Comparison of ENCODE assay signal across 8 cellular contexts in genomic region chr9:136138566-136138965, GRCh38. TPM values are rescaled to one million over a fixed set of nuclear protein-coding genes. Genes with fewer than 3 reads are reported as not detected.
A peak's percentile ranks its signal among the peaks of the same experiment; 100 is the strongest.
DNase-seq lines count a peak whose midpoint lies in the region; ATAC-seq, FAIRE-seq and TF ChIP-seq lines count a peak whose summit lies in the region.

No MANE protein-coding gene starts in this region.

- intact Hi-C loops in Panc1 (cut with micrococcal nuclease; ENCODE audit: unreplicated experiment) = no loop called here
- intact Hi-C loops in endothelial cell of umbilical vein (cut with micrococcal nuclease) = no loop called here
- intact Hi-C loops in transverse colon (cut with DNase I; ENCODE audit: low total_unique reads) = no loop called here

- TF ChIP-seq CTCF in BE2C (IDR thresholded peaks at IDR 0.05; ENCODE audit: low read depth, low read length) = peak; percentile 64
- TF ChIP-seq CTCF in GM13977 (IDR thresholded peaks at IDR 0.05; ENCODE audit: extremely low read depth, insufficient read depth, missing control alignments) = peak; percentile 40
- TF ChIP-seq CTCF in Panc1 (IDR thresholded peaks at IDR 0.05) = peak; percentile 72
- peak; percentile 25 to 52 for TF ChIP-seq CTCF in endothelial cell of umbilical vein (IDR thresholded peaks at IDR 0.05; ENCODE audit: extremely low read depth in 1 of 2, insufficient read depth in 1 of 2, low read depth in 1 of 2, low read length in 2 of 2)
- peak in 4 of 5 experiments; percentile 21 to 40 (median 26) for TF ChIP-seq CTCF in transverse colon (IDR thresholded peaks at IDR 0.05)

- no peaks in the 10 kb centered on the region for H3K9me1 ChIP-seq in endothelial cell of umbilical vein (replicated peaks; ENCODE audit: control insufficient read depth, extremely low read depth, insufficient read depth, low read length)

- no peaks in the 10 kb centered on the region for H3K79me2 ChIP-seq in endothelial cell of umbilical vein (ENCODE audit: control insufficient read depth, insufficient read depth, low read length)

- no peak overlapping the region for H3K4me3 ChIP-seq in BE2C (ENCODE audit: low read depth, low read length)
- no peak overlapping the region for H3K4me3 ChIP-seq in Panc1 (ENCODE audit: low read depth in 2 of 2, low read length in 2 of 2)
- H3K4me3 ChIP-seq in endothelial cell of umbilical vein (replicated peaks in 1 of 3; ENCODE audit: insufficient read depth in 1 of 3, low read depth in 1 of 3, low read length in 3 of 3) = no peak overlapping the region
- H3K4me3 ChIP-seq in transverse colon = no peak overlapping the region

- dilution Hi-C loops in endothelial cell of umbilical vein (cut with MboI; ENCODE audit: extremely low pct_ligation_motif_present, low sequenced_read_pairs) = no loop called here

- H3K4me2 ChIP-seq in endothelial cell of umbilical vein (ENCODE audit: insufficient read depth, low read length) = no peak overlapping the region

- H3K36me3 ChIP-seq in BE2C (no peaks in the 10 kb centered on the region), Panc1 (ENCODE audit: control insufficient read depth, insufficient read depth, low read length) (no peaks in the 10 kb centered on the region), endothelial cell of umbilical vein (ENCODE audit: control insufficient read depth in 2 of 2, extremely low read depth in 1 of 2, insufficient read depth in 2 of 2, low read length in 2 of 2) (no peaks in the 10 kb centered on the region), transverse colon (no peaks in the 10 kb centered on the region)

- WGBS in transverse colon (ENCODE audit: low coverage in 1 of 2), 2 donors = 19% methylated on average over 9 of the region's 9 CpGs; no CpG with 5 or more reads in 1 of the 2 donors

- ATAC-seq in Panc1 (no peak), GM18520 (IDR thresholded peaks at IDR 0.05; ENCODE audit: unreplicated experiment) (no peak), HG03025 (IDR thresholded peaks at IDR 0.05; ENCODE audit: low FRiP score, unreplicated experiment) (no peak)

- H3K9ac ChIP-seq in endothelial cell of umbilical vein (replicated peaks; ENCODE audit: extremely low read depth, insufficient read depth, low read length) = no peak overlapping the region

- CTCF ChIA-PET in Panc1 (lab: Charles Lee) = no interaction called here
- CTCF ChIA-PET in endothelial cell of umbilical vein (lab: Charles Lee) = interaction anchor here (0.7 to 2.3 kb wide), 8 partner anchors 9 to 140 kb away, joined by 3 to 8 read pairs (median 6); no protein-coding TSS in a partner anchor

- no TSS peak for BruUV-seq in Panc1 (replicated peaks; lab: Mats Ljungman, UMichigan)
- BruUV-seq in endothelial cell of umbilical vein (replicated peaks; lab: Mats Ljungman, UMichigan) = no TSS peak

- H3K27ac ChIP-seq in Panc1 (ENCODE audit: low read length) (no peak overlapping the region), endothelial cell of umbilical vein (ENCODE audit: insufficient read depth, low read depth, low read length) (no peak overlapping the region), transverse colon (no peak overlapping the region)

- H4K20me1 ChIP-seq in endothelial cell of umbilical vein (replicated peaks; ENCODE audit: control insufficient read depth, extremely low read depth, insufficient read depth, low read length) = no peaks in the 10 kb centered on the region

- FAIRE-seq in endothelial cell of umbilical vein (lab: Jason Lieb, UNC) = no peak

- H3K4me1 ChIP-seq in BE2C = no peaks in the 10 kb centered on the region; the same call in 1 of the 2 replicates
- H3K4me1 ChIP-seq in Panc1 (ENCODE audit: control insufficient read depth, insufficient read depth, low read length) = peaks cover 4% of the 10 kb centered on the region; the same call in 1 of the 2 replicates
- peaks cover 1% of the 10 kb centered on the region for H3K4me1 ChIP-seq in endothelial cell of umbilical vein (ENCODE audit: control insufficient read depth, extremely low read depth, insufficient read depth, low read length)
- H3K4me1 ChIP-seq in transverse colon = peaks cover 0 to 4% (median 3%) of the 10 kb centered on the region in 4 donors

- no peaks in the 10 kb centered on the region for H3K9me3 ChIP-seq in BE2C
- no peaks in the 10 kb centered on the region for H3K9me3 ChIP-seq in Panc1 (ENCODE audit: control insufficient read depth, insufficient read depth, low read depth, low read length)
- no peaks in the 10 kb centered on the region for H3K9me3 ChIP-seq in endothelial cell of umbilical vein (replicated peaks; ENCODE audit: control insufficient read depth, insufficient read depth, low read length)
- H3K9me3 ChIP-seq in transverse colon = no peaks in the 10 kb centered on the region

- DNase-seq in BE2C = peak; percentile 63
- no peak for DNase-seq in GM13977 (ENCODE audit: low spot score)
- DNase-seq in Panc1 (ENCODE audit: low read depth, low spot score) = no peak
- peak; percentile 21 for DNase-seq in endothelial cell of umbilical vein (ENCODE audit: low read depth, low spot score)
- peak; percentile 34 for DNase-seq in transverse colon
- DNase-seq in cortex of kidney (lab: John Stamatoyannopoulos, UW) = no peak

- POLR2A ChIA-PET in Panc1 (lab: Charles Lee) (no interaction called here), endothelial cell of umbilical vein (lab: Charles Lee) (no interaction called here)

- no peak for TF ChIP-seq POLR2A in endothelial cell of umbilical vein (IDR thresholded peaks at IDR 0.05; ENCODE audit: low read depth, low read length)
- TF ChIP-seq POLR2A in transverse colon (IDR thresholded peaks at IDR 0.05) = no peak

- peaks cover 20% of the 10 kb centered on the region for H3K27me3 ChIP-seq in BE2C
- H3K27me3 ChIP-seq in Panc1 (ENCODE audit: control insufficient read depth, insufficient read depth, low read length) = no peaks in the 10 kb centered on the region
- peaks cover 11 to 12% of the 10 kb centered on the region in 2 experiments for H3K27me3 ChIP-seq in endothelial cell of umbilical vein (ENCODE audit: control insufficient read depth in 2 of 2, insufficient read depth in 2 of 2, low read length in 2 of 2)
- peaks cover 76% of the 10 kb centered on the region for H3K27me3 ChIP-seq in transverse colon

- TF ChIP-seq EP300 in transverse colon (IDR thresholded peaks at IDR 0.05; ENCODE audit: low read depth) = no peak

- H2AFZ ChIP-seq in endothelial cell of umbilical vein (ENCODE audit: low read depth, low read length) = no peak overlapping the region

- in situ Hi-C loops in GM13977 (cut with MboI; ENCODE audit: low pct_unique_long_range_greater_than_20kb, low sequenced_read_pairs, unreplicated experiment) (no loop called here), Panc1 (cut with HindIII; ENCODE audit: low pct_unique_long_range_greater_than_20kb, low sequenced_read_pairs) (no loop called here), transverse colon (cut with MboI; ENCODE audit: low pct_ligation_motif_present in 1 of 4, low pct_unique_long_range_greater_than_20kb in 1 of 4, low sequenced_read_pairs in 3 of 4) (no loop called here)

TF ChIP-seq in endothelial cell of umbilical vein, 7 proteins besides CTCF, POLR2A, EP300 and RAD21:
- TF ChIP-seq EZH2 (IDR thresholded peaks at IDR 0.05; ENCODE audit: borderline replicate concordance, low read depth, low read length, severe bottlenecking) (no peak), JUN (IDR thresholded peaks at IDR 0.05; ENCODE audit: borderline replicate concordance, insufficient read depth, insufficient read length, low read depth) (no peak), GATA2 (IDR thresholded peaks at IDR 0.05; ENCODE audit: insufficient read depth, insufficient read length, low read depth, low read length) (no peak), MAX (IDR thresholded peaks at IDR 0.05; ENCODE audit: insufficient read depth, insufficient read length) (no peak), POLR2AphosphoS5 (IDR thresholded peaks at IDR 0.05; ENCODE audit: insufficient read depth, low read depth, low read length) (no peak), FOS (IDR thresholded peaks at IDR 0.05; ENCODE audit: borderline replicate concordance, insufficient read depth, low read length) (no peak), MYC (IDR thresholded peaks at IDR 0.05; ENCODE audit: low read depth, low read length) (no peak)

RNA-seq across cellular contexts. Expression of gene TMEM250, which starts 19.9 kb away (rescaled TPM):
- 50.2 TPM for polyA plus RNA-seq in BE2C (2012; ENCODE audit: insufficient read depth, insufficient read length, low read depth)
- total RNA-seq in Panc1 (2021; ENCODE audit: unreplicated experiment) (34.0 TPM), endothelial cell of umbilical vein (47.4 and 49.9 TPM in 2 replicates), transverse colon (100 to 1,000 TPM in 2 of 4 donors, 10 to 100 TPM in 2; 50.3 to 187 (median 86.6) TPM)
- 41.1 TPM for polyA plus RNA-seq in Panc1 (2012; ENCODE audit: insufficient read length)
- 24.9 and 29.7 TPM in 2 replicates for polyA plus RNA-seq in endothelial cell of umbilical vein
- 18.2 and 24.1 TPM in 2 replicates for polyA plus RNA-seq in endothelial cell of umbilical vein (2011; cell fraction: cytosol; rRNA removed)
- 12.5 and 13.0 TPM in 2 replicates for polyA plus RNA-seq in endothelial cell of umbilical vein (2011; cell fraction: nucleus; rRNA removed)
- 31.3 and 35.0 TPM in 2 replicates for polyA plus RNA-seq in endothelial cell of umbilical vein (2012)
- 16.7 and 21.1 TPM in 2 replicates for polyA minus RNA-seq in endothelial cell of umbilical vein
- polyA minus RNA-seq in endothelial cell of umbilical vein (2011; cell fraction: cytosol; rRNA and poly(A)+ RNA removed) = 60.3 TPM
- polyA minus RNA-seq in endothelial cell of umbilical vein (2011; cell fraction: nucleus; rRNA and poly(A)+ RNA removed) = 7.1 and 13.8 TPM in 2 replicates

RNA-seq across cellular contexts. Expression of gene NACC2, which starts 43.5 kb away (rescaled TPM):
- polyA plus RNA-seq in BE2C (2012; ENCODE audit: insufficient read depth, insufficient read length, low read depth) = 7.1 TPM
- total RNA-seq in Panc1 (2021; ENCODE audit: unreplicated experiment) = 62.0 TPM
- polyA plus RNA-seq in Panc1 (2012; ENCODE audit: insufficient read length) = 46.2 TPM
- 25.1 and 27.1 TPM in 2 replicates for total RNA-seq in endothelial cell of umbilical vein
- 15.7 and 15.8 TPM in 2 replicates for polyA plus RNA-seq in endothelial cell of umbilical vein
- 8.5 and 10.4 TPM in 2 replicates for polyA plus RNA-seq in endothelial cell of umbilical vein (2011; cell fraction: cytosol; rRNA removed)
- 21.2 and 22.4 TPM in 2 replicates for polyA plus RNA-seq in endothelial cell of umbilical vein (2011; cell fraction: nucleus; rRNA removed)
- polyA plus RNA-seq in endothelial cell of umbilical vein (2012) = 13.0 and 16.4 TPM in 2 replicates
- polyA minus RNA-seq in endothelial cell of umbilical vein = 11.2 and 14.3 TPM in 2 replicates
- polyA minus RNA-seq in endothelial cell of umbilical vein (2011; cell fraction: cytosol; rRNA and poly(A)+ RNA removed) = 19.5 TPM
- 9.0 and 16.8 TPM in 2 replicates for polyA minus RNA-seq in endothelial cell of umbilical vein (2011; cell fraction: nucleus; rRNA and poly(A)+ RNA removed)
- total RNA-seq in transverse colon = 10 to 100 TPM; 22.2 to 64.3 (median 26.5) TPM

Comparison
In these comparisons a context has a peak if more than half of its experiments do, and no peak if none do; other contexts are left out.
1. DNase-seq: peak in BE2C (single experiment), endothelial cell of umbilical vein (single experiment) and transverse colon (single experiment); none in GM13977 (single experiment), Panc1 (single experiment) and cortex of kidney (single experiment).
2. Peak in every context shown above with its lines, with median percentiles within 50 percentile points of each other: CTCF ChIP-seq.